In genomic region chr10:57468886-57469432, GRCh38 we compare ENCODE assay signal across 20 cellular contexts.
DNase-seq lines count a peak whose midpoint lies in the region; ATAC-seq, FAIRE-seq and TF ChIP-seq lines count a peak whose summit lies in the region.
"Had no signal": no experiment of that assay in that cellular context is flagged by ENCODE, and none has a peak within 500 bp of the region (broad histone marks: within the 10 kb centered on the region; RNA-seq: fewer than 3 reads in every experiment).

No MANE protein-coding gene starts in this region.

- H3K9me3 Mint-ChIP-seq in WTC11 (peaks cover 6% of the 10 kb centered on the region), T-cell (no peaks in the 10 kb centered on the region)
- H3K9me3 Mint-ChIP-seq: CD14-positive monocyte had no signal

- no peak for TF ChIP-seq CTCF in cardiac muscle cell (IDR thresholded peaks at IDR 0.05; ENCODE audit: low read depth, low read length)
- TF ChIP-seq CTCF in heart right ventricle (IDR thresholded peaks at IDR 0.05): no peak
- no peak for TF ChIP-seq CTCF in LNCaP clone FGC (IDR thresholded peaks at IDR 0.05; ENCODE audit: control insufficient read depth, extremely low read depth, insufficient read depth)
- TF ChIP-seq CTCF in WTC11 (IDR thresholded peaks at IDR 0.05): no peak

- H3K4me3 Mint-ChIP-seq in WTC11 (no peak overlapping the region), T-cell (no peak overlapping the region)
- H3K4me3 Mint-ChIP-seq: CD14-positive monocyte; CD4-positive, alpha-beta memory T cell had no signal

- H3K4me3 ChIP-seq in cardiac muscle cell: no peak overlapping the region
- no peak overlapping the region for H3K4me3 ChIP-seq in heart right ventricle
- H3K4me3 ChIP-seq in LNCaP clone FGC (ENCODE audit: low read depth, low read length): no peak overlapping the region
- H3K4me3 ChIP-seq: BLaER1, GM12878 had no signal

- H3K9me3 ChIP-seq in cardiac muscle cell (ENCODE audit: low read depth) (no peaks in the 10 kb centered on the region), heart right ventricle (no peaks in the 10 kb centered on the region)
- H3K9me3 ChIP-seq: BLaER1 had no signal

- H3K27me3 ChIP-seq in cardiac muscle cell (no peaks in the 10 kb centered on the region), heart right ventricle (no peaks in the 10 kb centered on the region)
- H3K27me3 ChIP-seq: BLaER1 had no signal

- H3K36me3 ChIP-seq in cardiac muscle cell (no peaks in the 10 kb centered on the region), heart right ventricle (no peaks in the 10 kb centered on the region)
- H3K36me3 ChIP-seq: BLaER1 had no signal

- DNase-seq in cardiac muscle cell (ENCODE audit: low read depth in 1 of 2, low spot score in 1 of 2): no peak
- no peak for DNase-seq in heart right ventricle
- peak; percentile 77 for DNase-seq in LNCaP clone FGC (ENCODE audit: low read depth)
- DNase-seq in WTC11 (ENCODE audit: low spot score): no peak
- no peak for DNase-seq in urothelium cell line (ENCODE audit: low spot score)
- DNase-seq in NCI-H1417 treated with DMSO at 0.1 percent for 48 hours (lab: John Stamatoyannopoulos, UW): no peak
- no peak for DNase-seq in T-cell
- DNase-seq: 8988T; CD4-positive, alpha-beta memory T cell; DMS 273 treated with DMSO at 0.1 percent for 48 hours; DMS53; DND-41; EL; GOT3; H7 had no signal

- WGBS in heart right ventricle, 2 donors: 68 to 70% methylated on average over 4 of the region's 4 CpGs

- H3K4me1 Mint-ChIP-seq in WTC11 (no peaks in the 10 kb centered on the region), T-cell (no peaks in the 10 kb centered on the region)
- H3K4me1 Mint-ChIP-seq: CD14-positive monocyte; CD4-positive, alpha-beta memory T cell had no signal

- H3K36me3 Mint-ChIP-seq in WTC11 (no peaks in the 10 kb centered on the region), T-cell (no peaks in the 10 kb centered on the region)
- H3K36me3 Mint-ChIP-seq: CD14-positive monocyte; CD4-positive, alpha-beta memory T cell had no signal

- intact Hi-C loops in heart right ventricle (cut with DNase I): no loop called here

- H3K27ac ChIP-seq in cardiac muscle cell (peak overlapping the region; percentile 66), heart right ventricle (no peak overlapping the region)
- H3K27ac ChIP-seq: BLaER1, HL-60 had no signal

- H3K4me1 ChIP-seq in cardiac muscle cell (ENCODE audit: low read depth): peaks cover 4% of the 10 kb centered on the region
- no peaks in the 10 kb centered on the region for H3K4me1 ChIP-seq in heart right ventricle
- H3K4me1 ChIP-seq: BLaER1 had no signal

- no peaks in the 10 kb centered on the region for H3K27me3 Mint-ChIP-seq in WTC11 (ENCODE audit: low read depth)
- no peaks in the 10 kb centered on the region for H3K27me3 Mint-ChIP-seq in T-cell
- H3K27me3 Mint-ChIP-seq: CD4-positive, alpha-beta memory T cell had no signal

- H3K27ac Mint-ChIP-seq in WTC11 (no peak overlapping the region), T-cell (no peak overlapping the region)
- H3K27ac Mint-ChIP-seq: CD14-positive monocyte; CD4-positive, alpha-beta memory T cell had no signal

- peak; percentile 55 for FAIRE-seq in urothelium cell line (lab: Jason Lieb, UNC)
- FAIRE-seq: GM12878 had no signal

- POLR2A ChIA-PET in WTC11 (lab: Charles Lee): no interaction called here
- POLR2A ChIA-PET in T-cell (lab: Charles Lee): no interaction called here

- CTCF ChIA-PET in WTC11 (lab: Charles Lee) (interaction anchor here (1.7 kb wide), 1 partner anchor 188 kb away, joined by 4 read pairs; no protein-coding TSS in a partner anchor), T-cell (lab: Charles Lee) (no interaction called here)

- ATAC-seq in heart right ventricle (no peak), WTC11 (peak; percentile 41; the same call in 1 of the 2 replicates), GM19035 (IDR thresholded peaks at IDR 0.05; ENCODE audit: unreplicated experiment) (no peak), T-cell (replicated peaks in 1 of 4) (no peak)
- ATAC-seq: GM12878 had no signal

TF ChIP-seq in WTC11, 78 proteins besides CTCF, POLR2A, EP300 and RAD21:
- TF ChIP-seq ZNF317 (CRISPR knock-in tag; IDR thresholded peaks at IDR 0.05; ENCODE audit: borderline replicate concordance, low read depth) (no peak), PRRX2 (CRISPR knock-in tag; IDR thresholded peaks at IDR 0.05) (no peak), SOX15 (CRISPR knock-in tag; IDR thresholded peaks at IDR 0.05) (no peak), FOXP1 (CRISPR knock-in tag; IDR thresholded peaks at IDR 0.05; ENCODE audit: borderline replicate concordance) (no peak), MAX (CRISPR knock-in tag; IDR thresholded peaks at IDR 0.05) (no peak), HMGA2 (CRISPR knock-in tag; IDR thresholded peaks at IDR 0.05) (no peak), NR1H2 (CRISPR knock-in tag; IDR thresholded peaks at IDR 0.05) (no peak), CBFB (CRISPR knock-in tag; IDR thresholded peaks at IDR 0.05; ENCODE audit: low read depth) (no peak), ATF3 (CRISPR knock-in tag; conservative IDR thresholded peaks at IDR 0.05) (no peak), SMAD3 (CRISPR knock-in tag; IDR thresholded peaks at IDR 0.05; ENCODE audit: borderline replicate concordance) (no peak), TP53 (CRISPR knock-in tag; IDR thresholded peaks at IDR 0.05) (no peak), KAT7 (CRISPR knock-in tag; IDR thresholded peaks at IDR 0.05; ENCODE audit: borderline replicate concordance) (no peak), NFYB (CRISPR knock-in tag; conservative IDR thresholded peaks at IDR 0.05; ENCODE audit: low read depth) (no peak), ZBTB21 (CRISPR knock-in tag; IDR thresholded peaks at IDR 0.05; ENCODE audit: borderline replicate concordance) (no peak), ATF6 (CRISPR knock-in tag; IDR thresholded peaks at IDR 0.05) (no peak)
- TF ChIP-seq, protein P1, sequence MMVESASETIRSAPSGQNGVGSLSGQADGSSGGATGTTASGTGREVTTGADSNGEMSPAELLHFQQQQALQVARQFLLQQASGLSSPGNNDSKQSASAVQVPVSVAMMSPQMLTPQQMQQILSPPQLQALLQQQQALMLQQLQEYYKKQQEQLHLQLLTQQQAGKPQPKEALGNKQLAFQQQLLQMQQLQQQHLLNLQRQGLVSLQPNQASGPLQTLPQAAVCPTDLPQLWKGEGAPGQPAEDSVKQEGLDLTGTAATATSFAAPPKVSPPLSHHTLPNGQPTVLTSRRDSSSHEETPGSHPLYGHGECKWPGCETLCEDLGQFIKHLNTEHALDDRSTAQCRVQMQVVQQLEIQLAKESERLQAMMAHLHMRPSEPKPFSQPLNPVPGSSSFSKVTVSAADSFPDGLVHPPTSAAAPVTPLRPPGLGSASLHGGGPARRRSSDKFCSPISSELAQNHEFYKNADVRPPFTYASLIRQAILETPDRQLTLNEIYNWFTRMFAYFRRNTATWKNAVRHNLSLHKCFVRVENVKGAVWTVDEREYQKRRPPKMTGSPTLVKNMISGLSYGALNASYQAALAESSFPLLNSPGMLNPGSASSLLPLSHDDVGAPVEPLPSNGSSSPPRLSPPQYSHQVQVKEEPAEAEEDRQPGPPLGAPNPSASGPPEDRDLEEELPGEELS (CRISPR knock-in tag; IDR thresholded peaks at IDR 0.05): no peak
- TF ChIP-seq, protein P2, sequence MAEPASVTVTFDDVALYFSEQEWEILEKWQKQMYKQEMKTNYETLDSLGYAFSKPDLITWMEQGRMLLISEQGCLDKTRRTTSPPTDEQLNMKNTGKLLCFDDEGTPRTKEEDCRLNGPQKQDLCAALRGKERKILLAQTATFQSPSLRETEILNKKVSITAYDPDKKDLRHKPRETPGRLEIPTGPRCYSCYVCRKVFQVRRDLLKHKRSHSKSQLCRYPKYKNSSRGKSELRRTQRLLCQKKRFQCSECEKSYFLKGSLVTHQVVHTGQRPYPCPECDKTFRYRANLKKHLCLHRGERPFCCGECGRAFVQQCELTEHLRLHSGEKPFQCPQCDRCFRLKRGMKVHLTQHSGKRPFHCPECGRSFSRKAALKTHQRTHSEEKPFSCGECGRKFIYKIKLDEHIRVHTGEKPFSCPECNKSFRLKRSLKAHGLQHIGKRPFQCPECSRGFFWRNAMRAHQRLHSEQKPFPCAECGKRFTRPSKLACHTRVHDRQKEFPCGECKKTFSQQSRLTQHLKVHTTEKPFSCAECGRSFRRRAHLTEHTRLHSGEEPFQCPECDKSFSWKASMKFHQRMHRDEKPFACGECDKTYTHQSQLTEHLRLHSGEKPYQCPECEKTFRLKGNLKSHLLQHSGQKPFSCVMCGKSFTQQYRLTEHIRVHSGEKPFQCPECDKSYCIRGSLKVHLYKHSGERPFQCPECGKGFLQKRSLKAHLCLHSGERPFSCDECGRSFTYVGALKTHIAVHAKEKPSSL (CRISPR knock-in tag; conservative IDR thresholded peaks at IDR 0.05): no peak
